ENCODE assay signal across 15 cellular contexts in genomic region chr2:27509326-27509725, GRCh38. TPM values are rescaled to one million over a fixed set of nuclear protein-coding genes. Genes with fewer than 3 reads are reported as not detected.
A peak's percentile ranks its signal among the peaks of the same experiment; 100 is the strongest.
DNase-seq lines count a peak whose midpoint lies in the region; ATAC-seq, FAIRE-seq and TF ChIP-seq lines count a peak whose summit lies in the region.
"Had no signal": no experiment of that assay in that cellular context is flagged by ENCODE, and none has a peak within 500 bp of the region (broad histone marks: within the 10 kb centered on the region; RNA-seq: fewer than 3 reads in every experiment).

No MANE protein-coding gene starts in this region.

- TF ChIP-seq POLR2A in endothelial cell of umbilical vein (IDR thresholded peaks at IDR 0.05; ENCODE audit: low read depth, low read length) = no peak
- peak in 1 of 2 donors; percentile 30 for TF ChIP-seq POLR2A in thyroid gland (IDR thresholded peaks at IDR 0.05)

- no peaks in the 10 kb centered on the region for H3K36me3 ChIP-seq in SK-N-SH (replicated peaks in 1 of 2; ENCODE audit: control insufficient read depth in 1 of 2, insufficient read depth in 2 of 2, low read length in 1 of 2)
- H3K36me3 ChIP-seq in endothelial cell of umbilical vein (ENCODE audit: control insufficient read depth in 2 of 2, extremely low read depth in 1 of 2, insufficient read depth in 2 of 2, low read length in 2 of 2) = no peaks in the 10 kb centered on the region
- no peaks in the 10 kb centered on the region for H3K36me3 ChIP-seq in thyroid gland
- H3K36me3 ChIP-seq in psoas muscle (ENCODE audit: insufficient read depth in 1 of 2, low read depth in 1 of 2) = no peaks in the 10 kb centered on the region
- H3K36me3 ChIP-seq: gastroesophageal sphincter had no signal

- TF ChIP-seq CTCF in SK-N-SH (IDR thresholded peaks at IDR 0.05) (no peak), endothelial cell of umbilical vein (IDR thresholded peaks at IDR 0.05; ENCODE audit: extremely low read depth in 1 of 2, insufficient read depth in 1 of 2, low read depth in 1 of 2, low read length in 2 of 2) (no peak), thyroid gland (IDR thresholded peaks at IDR 0.05) (no peak), psoas muscle (IDR thresholded peaks at IDR 0.05) (no peak)

- H3K4me2 ChIP-seq in SK-N-SH = no peak overlapping the region
- H3K4me2 ChIP-seq in endothelial cell of umbilical vein (ENCODE audit: insufficient read depth, low read length) = no peak overlapping the region

- H3F3A ChIP-seq in SK-N-SH (replicated peaks; ENCODE audit: insufficient read depth) = peaks cover 5% of the 10 kb centered on the region

- H3K4me1 ChIP-seq in SK-N-SH (ENCODE audit: control insufficient read depth in 1 of 2, insufficient read depth in 2 of 2, low read depth in 1 of 2, low read length in 1 of 2) (peaks cover 0 to 4% of the 10 kb centered on the region in 2 experiments; a peak in 1 of 4 replicates), endothelial cell of umbilical vein (ENCODE audit: control insufficient read depth, extremely low read depth, insufficient read depth, low read length) (no peaks in the 10 kb centered on the region), thyroid gland (no peaks in the 10 kb centered on the region), psoas muscle (no peaks in the 10 kb centered on the region)
- H3K4me1 ChIP-seq: gastroesophageal sphincter had no signal

- WGBS in SK-N-SH (ENCODE audit: low lambda C conversion rate) = 54% methylated on average over 6 of the region's 6 CpGs
- 23 to 25% methylated on average over 6 of the region's 6 CpGs for WGBS in thyroid gland, 2 donors
- 50 to 51% (median 50%) methylated on average over 6 of the region's 6 CpGs for WGBS in psoas muscle, 3 donors

- H3K4me3 ChIP-seq in SK-N-SH (ENCODE audit: low read depth in 2 of 2, low read length in 1 of 2) = no peak overlapping the region
- no peak overlapping the region for H3K4me3 ChIP-seq in endothelial cell of umbilical vein (replicated peaks in 1 of 3; ENCODE audit: insufficient read depth in 1 of 3, low read depth in 1 of 3, low read length in 3 of 3)
- H3K4me3 ChIP-seq in thyroid gland (replicated peaks in 1 of 3) = no peak overlapping the region
- H3K4me3 ChIP-seq in psoas muscle = no peak overlapping the region
- H3K4me3 ChIP-seq: gastroesophageal sphincter had no signal

- peak; percentile 37 for FAIRE-seq in endothelial cell of umbilical vein (lab: Jason Lieb, UNC)
- FAIRE-seq: HTR-8/SVneo, islet of Langerhans had no signal

- H3K9me1 ChIP-seq in endothelial cell of umbilical vein (replicated peaks; ENCODE audit: control insufficient read depth, extremely low read depth, insufficient read depth, low read length) = no peaks in the 10 kb centered on the region

- H2AFZ ChIP-seq in SK-N-SH (ENCODE audit: low read depth) (no peak overlapping the region), endothelial cell of umbilical vein (ENCODE audit: low read depth, low read length) (no peak overlapping the region)

- no peaks in the 10 kb centered on the region for H3K9me2 ChIP-seq in SK-N-SH

- H3K27ac ChIP-seq in SK-N-SH (ENCODE audit: low read depth in 2 of 2, low read length in 1 of 2) (no peak overlapping the region), endothelial cell of umbilical vein (ENCODE audit: insufficient read depth, low read depth, low read length) (no peak overlapping the region), thyroid gland (no peak overlapping the region), psoas muscle (no peak overlapping the region)
- H3K27ac ChIP-seq: gastroesophageal sphincter had no signal

- intact Hi-C loops in endothelial cell of umbilical vein (cut with micrococcal nuclease) = no loop called here
- intact Hi-C loops in thyroid gland (cut with DNase I) = no loop called here
- intact Hi-C loops in psoas muscle (cut with DNase I) = no loop called here

- no TSS peak for BruUV-seq in endothelial cell of umbilical vein (replicated peaks; lab: Mats Ljungman, UMichigan)

- no peaks in the 10 kb centered on the region for H3K9me3 ChIP-seq in SK-N-SH
- no peaks in the 10 kb centered on the region for H3K9me3 ChIP-seq in endothelial cell of umbilical vein (replicated peaks; ENCODE audit: control insufficient read depth, insufficient read depth, low read length)
- no peaks in the 10 kb centered on the region for H3K9me3 ChIP-seq in thyroid gland
- H3K9me3 ChIP-seq in psoas muscle = no peaks in the 10 kb centered on the region
- H3K9me3 ChIP-seq: gastroesophageal sphincter had no signal

- H3K79me2 ChIP-seq in SK-N-SH (ENCODE audit: insufficient read depth) = no peaks in the 10 kb centered on the region
- no peaks in the 10 kb centered on the region for H3K79me2 ChIP-seq in endothelial cell of umbilical vein (ENCODE audit: control insufficient read depth, insufficient read depth, low read length)

- H4K20me1 ChIP-seq in SK-N-SH (ENCODE audit: insufficient read depth) (no peaks in the 10 kb centered on the region), endothelial cell of umbilical vein (replicated peaks; ENCODE audit: control insufficient read depth, extremely low read depth, insufficient read depth, low read length) (no peaks in the 10 kb centered on the region)

- H3K9ac ChIP-seq in SK-N-SH (no peak overlapping the region), endothelial cell of umbilical vein (replicated peaks; ENCODE audit: extremely low read depth, insufficient read depth, low read length) (no peak overlapping the region)

- CTCF ChIA-PET in SK-N-SH (lab: Yijun Ruan, JAX) = interaction anchor here (0.6 to 1.4 kb wide), 3 partner anchors 22 to 175 kb away, joined by 3 to 4 read pairs (median 4); no protein-coding TSS in a partner anchor
- CTCF ChIA-PET in endothelial cell of umbilical vein (lab: Charles Lee) = interaction anchor here (0.8 to 1.2 kb wide), 2 partner anchors 12 to 14 kb away, joined by 3 to 4 read pairs; partner anchors contain the start of genes FNDC4 and GCKR

- TF ChIP-seq EP300 in SK-N-SH (IDR thresholded peaks at IDR 0.05; ENCODE audit: borderline replicate concordance in 1 of 2, low read depth in 1 of 2, low read length in 1 of 2) = no peak

- DNase-seq in SK-N-SH (no peak), NCI-H2196 (lab: John Stamatoyannopoulos, UW; ENCODE audit: unreplicated experiment) (peak; percentile 81), endothelial cell of umbilical vein (ENCODE audit: low read depth, low spot score) (no peak), thyroid gland (peak; percentile 88 to 89), NCI-H446 treated with DMSO at 0.1 percent for 48 hours (lab: John Stamatoyannopoulos, UW) (no peak), psoas muscle (no peak)
- no peak for DNase-seq in activated T-cell treated with anti-CD3 and anti-CD28 coated beads, Interleukin-2, amount 50 U/mL, for 1 hour
- DNase-seq: activated T-cell treated with anti-CD3 and anti-CD28 coated beads, Interleukin-2, amount 50 U/mL, for 24 hours; stimulated activated CD8-positive, alpha-beta memory T cell treated with anti-CD3 and anti-CD28 coated beads, Interleukin-4, amount 100 ng/mL, for 48 hours; trophoblast cell had no signal

- peak; percentile 65 for ATAC-seq in SK-N-SH treated with all-trans-retinoic acid at 6 μM for 48 hours
- no peak for ATAC-seq in psoas muscle
- ATAC-seq: gastroesophageal sphincter had no signal

- no peaks in the 10 kb centered on the region; the same call in 1 of the 2 replicates for H3K27me3 ChIP-seq in SK-N-SH (ENCODE audit: insufficient read depth)
- H3K27me3 ChIP-seq in endothelial cell of umbilical vein (ENCODE audit: control insufficient read depth in 2 of 2, insufficient read depth in 2 of 2, low read length in 2 of 2) = no peaks in the 10 kb centered on the region
- no peaks in the 10 kb centered on the region for H3K27me3 ChIP-seq in thyroid gland
- peaks cover 0 to 5% (median 2%) of the 10 kb centered on the region in 3 donors for H3K27me3 ChIP-seq in psoas muscle (ENCODE audit: insufficient read depth in 3 of 3, low read length in 2 of 3)

- dilution Hi-C loops in endothelial cell of umbilical vein (cut with MboI; ENCODE audit: extremely low pct_ligation_motif_present, low sequenced_read_pairs) = no loop called here

- POLR2A ChIA-PET in SK-N-SH (lab: Yijun Ruan, JAX) (interaction anchor here (0.6 kb wide), 1 partner anchor 18 kb away, joined by 3 read pairs; no protein-coding TSS in a partner anchor), endothelial cell of umbilical vein (lab: Charles Lee) (no interaction called here)

- no peak for TF ChIP-seq RAD21 in SK-N-SH (IDR thresholded peaks at IDR 0.05; ENCODE audit: low read length)

RNA-seq across cellular contexts. Expression of gene GCKR, which starts 12.7 kb away (rescaled TPM):
- 0.18 and 0.67 TPM in 2 replicates for polyA plus RNA-seq in SK-N-SH (2012; rRNA removed)
- 0.12 and 0.17 TPM in 2 replicates for polyA plus RNA-seq in SK-N-SH (2012; cell fraction: cytosol; rRNA removed)
- polyA plus RNA-seq in SK-N-SH (2012; cell fraction: nucleus; rRNA removed) = 1.4 and 1.5 TPM in 2 replicates
- 0.27 and 1.2 TPM in 2 replicates for total RNA-seq in endothelial cell of umbilical vein
- 0.33 and 0.52 TPM in 2 replicates for polyA plus RNA-seq in endothelial cell of umbilical vein
- polyA plus RNA-seq in endothelial cell of umbilical vein (2011; cell fraction: cytosol; rRNA removed) = 0.25 and 0.48 TPM in 2 replicates
- polyA plus RNA-seq in endothelial cell of umbilical vein (2011; cell fraction: nucleus; rRNA removed) = 4.2 and 5.4 TPM in 2 replicates
- polyA plus RNA-seq in endothelial cell of umbilical vein (2012) = 1.4 and 4.3 TPM in 2 replicates
- polyA minus RNA-seq in endothelial cell of umbilical vein = 2.3 TPM in 1 of 2 replicates, not detected in the other
- not detected for polyA minus RNA-seq in endothelial cell of umbilical vein (2011; cell fraction: cytosol; rRNA and poly(A)+ RNA removed)
- polyA minus RNA-seq in endothelial cell of umbilical vein (2011; cell fraction: nucleus; rRNA and poly(A)+ RNA removed) = 0.87 and 1.9 TPM in 2 replicates
- under 1 TPM in 1 of 4 donors, not detected in 3; 0.13 TPM for total RNA-seq in thyroid gland
- total RNA-seq in psoas muscle = 1 to 10 TPM in 1 of 4 donors, not detected in 3; 2.0 TPM
- 1 to 10 TPM in 1 of 3 donors, under 1 TPM in 2; 0.05 to 1.6 (median 0.51) TPM for polyA plus RNA-seq in psoas muscle
- total RNA-seq: OCI-LY7 had no signal

RNA-seq across cellular contexts. Expression of gene FNDC4, which starts 14.3 kb away (rescaled TPM):
- polyA plus RNA-seq in SK-N-SH (2012; rRNA removed) = 26.5 and 27.0 TPM in 2 replicates
- polyA plus RNA-seq in SK-N-SH (2012; cell fraction: cytosol; rRNA removed) = 18.9 and 29.5 TPM in 2 replicates
- polyA plus RNA-seq in SK-N-SH (2012; cell fraction: nucleus; rRNA removed) = 23.1 and 23.8 TPM in 2 replicates
- total RNA-seq in endothelial cell of umbilical vein = 15.5 and 20.0 TPM in 2 replicates
- 19.0 and 22.3 TPM in 2 replicates for polyA plus RNA-seq in endothelial cell of umbilical vein
- 15.5 and 16.2 TPM in 2 replicates for polyA plus RNA-seq in endothelial cell of umbilical vein (2011; cell fraction: cytosol; rRNA removed)
- 11.0 and 11.8 TPM in 2 replicates for polyA plus RNA-seq in endothelial cell of umbilical vein (2011; cell fraction: nucleus; rRNA removed)
- polyA plus RNA-seq in endothelial cell of umbilical vein (2012) = 23.8 and 31.3 TPM in 2 replicates
- polyA minus RNA-seq in endothelial cell of umbilical vein = 11.0 and 12.5 TPM in 2 replicates
- polyA minus RNA-seq in endothelial cell of umbilical vein (2011; cell fraction: cytosol; rRNA and poly(A)+ RNA removed) = not detected
- 1.6 and 1.7 TPM in 2 replicates for polyA minus RNA-seq in endothelial cell of umbilical vein (2011; cell fraction: nucleus; rRNA and poly(A)+ RNA removed)
- 10 to 100 TPM in 1 of 4 donors, 1 to 10 TPM in 3; 4.0 to 17.7 (median 7.1) TPM for total RNA-seq in thyroid gland
- 10 to 100 TPM in 1 of 4 donors, 1 to 10 TPM in 3; 1.9 to 38.1 (median 3.0) TPM for total RNA-seq in psoas muscle
- 10 to 100 TPM in 2 of 3 donors, 1 to 10 TPM in 1; 1.7 to 23.2 (median 10.9) TPM for polyA plus RNA-seq in psoas muscle
- total RNA-seq: OCI-LY7 had no signal

RNA-seq across cellular contexts. Expression of gene IFT172, which starts 19.8 kb away (rescaled TPM):
- polyA plus RNA-seq in SK-N-SH (2012; rRNA removed) (28.2 and 31.3 TPM in 2 replicates), endothelial cell of umbilical vein (25.8 and 29.4 TPM in 2 replicates), psoas muscle (1 to 10 TPM; 6.0 to 9.5 (median 7.5) TPM)
- 9.6 and 15.7 TPM in 2 replicates for polyA plus RNA-seq in SK-N-SH (2012; cell fraction: cytosol; rRNA removed)
- 112 and 120 TPM in 2 replicates for polyA plus RNA-seq in SK-N-SH (2012; cell fraction: nucleus; rRNA removed)
- total RNA-seq in endothelial cell of umbilical vein (34.1 and 35.6 TPM in 2 replicates), thyroid gland (10 to 100 TPM; 30.9 to 56.8 (median 43.7) TPM), psoas muscle (10 to 100 TPM in 1 of 4 donors, 1 to 10 TPM in 3; 4.4 to 10.1 (median 5.9) TPM)
- polyA plus RNA-seq in endothelial cell of umbilical vein (2011; cell fraction: cytosol; rRNA removed) = 17.4 and 18.0 TPM in 2 replicates
- polyA plus RNA-seq in endothelial cell of umbilical vein (2011; cell fraction: nucleus; rRNA removed) = 113 and 127 TPM in 2 replicates
- polyA plus RNA-seq in endothelial cell of umbilical vein (2012) = 23.3 and 26.1 TPM in 2 replicates
- 58.8 and 66.6 TPM in 2 replicates for polyA minus RNA-seq in endothelial cell of umbilical vein
- 14.0 TPM for polyA minus RNA-seq in endothelial cell of umbilical vein (2011; cell fraction: cytosol; rRNA and poly(A)+ RNA removed)
- 43.6 and 72.1 TPM in 2 replicates for polyA minus RNA-seq in endothelial cell of umbilical vein (2011; cell fraction: nucleus; rRNA and poly(A)+ RNA removed)

Comparison
In these comparisons a context has a peak if more than half of its experiments do, and no peak if none do; other contexts are left out.
1. DNase-seq: peak in NCI-H2196 (single experiment) and thyroid gland (2 of 2); none in SK-N-SH (single experiment), endothelial cell of umbilical vein (single experiment), NCI-H446 treated with DMSO at 0.1 percent for 48 hours (single experiment), activated T-cell treated with anti-CD3 and anti-CD28 coated beads, Interleukin-2, amount 50 U/mL, for 1 hour (single experiment) and psoas muscle (0 of 2).